ENCODE assay signal across 8 cellular contexts in the genomic region with DNA sequence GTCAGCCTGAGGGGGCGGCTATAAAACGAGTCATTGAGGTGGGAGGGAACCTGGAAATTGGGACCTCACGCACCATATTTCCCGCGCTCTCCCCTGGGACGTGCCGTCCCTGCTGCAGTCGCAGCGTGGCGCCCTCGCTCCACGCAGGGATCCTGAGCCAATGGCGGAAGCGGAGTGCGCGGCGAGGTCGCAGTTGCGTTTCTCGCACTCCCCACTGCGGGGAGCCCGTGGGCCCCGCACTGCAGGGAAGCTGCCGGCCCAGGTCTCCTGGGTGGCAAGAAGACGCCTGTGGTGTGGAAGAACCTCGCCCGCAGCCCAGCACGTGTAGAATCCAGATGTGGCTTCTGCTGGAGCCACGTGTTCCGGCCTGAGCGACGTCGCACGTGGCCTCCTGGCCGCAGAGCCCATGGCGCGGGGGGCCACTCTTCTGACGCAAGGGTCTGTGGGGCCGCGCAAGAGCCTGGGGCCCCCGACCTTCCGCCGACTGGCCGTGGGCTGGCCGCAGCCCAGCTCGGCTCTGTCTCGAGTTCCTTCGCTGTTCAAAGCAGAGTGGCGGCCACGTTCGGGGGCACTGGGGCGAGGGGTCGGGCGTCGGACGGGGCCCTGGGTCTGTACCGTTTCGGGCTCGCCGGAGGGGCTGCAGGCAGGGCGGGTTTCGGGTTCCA. TPM values are rescaled to one million over a fixed set of nuclear protein-coding genes. Genes with fewer than 3 reads are reported as not detected.
A peak's percentile ranks its signal among the peaks of the same experiment; 100 is the strongest.
DNase-seq lines count a peak whose midpoint lies in the region; ATAC-seq, FAIRE-seq and TF ChIP-seq lines count a peak whose summit lies in the region.

No MANE protein-coding gene starts in this region.

- H3K4me3 ChIP-seq in mammary epithelial cell (replicated peaks in 1 of 3; ENCODE audit: insufficient read depth in 1 of 3, low read depth in 2 of 3, low read length in 3 of 3) (no peak overlapping the region), kidney (ENCODE audit: low read length in 2 of 2) (no peak overlapping the region)

- no peak for DNase-seq in AG09319 (ENCODE audit: extremely low read depth, low read depth)
- DNase-seq in HuH-7 (ENCODE audit: low spot score), result peak; percentile 88
- peak; percentile 36 to 55 (median 49) for DNase-seq in activated CD4-positive, CD25-positive, alpha-beta regulatory T cell (lab: John Stamatoyannopoulos, UW)
- peak; percentile 52 for DNase-seq in mammary epithelial cell
- DNase-seq in kidney, result peak; percentile 90
- DNase-seq in stimulated activated CD4-positive, alpha-beta T cell treated with anti-CD3 and anti-CD28 coated beads, Interleukin-2, amount 100 ng/mL, for 24 hours, result peak; percentile 81 to 82
- no peak for DNase-seq in NK-92 (lab: John Stamatoyannopoulos, UW; ENCODE audit: unreplicated experiment)

- intact Hi-C loops in mammary epithelial cell (cut with micrococcal nuclease), result loop anchor here (1.0 to 5.0 kb wide), 3 partner anchors 265 to 316 kb away; no protein-coding TSS in a partner anchor
- intact Hi-C loops in kidney (cut with DNase I), result loop anchor here (10.0 kb wide), 1 partner anchor 313 kb away; no protein-coding TSS in a partner anchor

- no peaks in the 10 kb centered on the region for H3K36me3 ChIP-seq in mammary epithelial cell (ENCODE audit: insufficient read depth, low read length)
- H3K36me3 ChIP-seq in kidney (ENCODE audit: control insufficient read depth in 1 of 2, insufficient read depth in 2 of 2, low read length in 2 of 2), result no peaks in the 10 kb centered on the region

- no peaks in the 10 kb centered on the region for H3K79me2 ChIP-seq in mammary epithelial cell (ENCODE audit: insufficient read depth, low read length)

- H3K27me3 ChIP-seq in mammary epithelial cell (ENCODE audit: insufficient read depth, low read length), result no peaks in the 10 kb centered on the region

- no peak for FAIRE-seq in kidney (lab: Jason Lieb, UNC)

- dilution Hi-C loops in mammary epithelial cell (cut with HindIII; ENCODE audit: low sequenced_read_pairs), result no loop called here

- WGBS in mammary epithelial cell (ENCODE audit: low coverage, missing lambda C conversion rate), result 5% methylated on average over 11 of the region's 62 CpGs

- in situ Hi-C loops in mammary epithelial cell (cut with MboI; ENCODE audit: low sequenced_read_pairs in 2 of 2), result loop anchor here in 1 of 2 donors (10.0 kb wide), 2 partner anchors 183 to 313 kb away; a partner anchor contains a TSS

- no peaks in the 10 kb centered on the region for H3K9me3 ChIP-seq in mammary epithelial cell (replicated peaks; ENCODE audit: insufficient read depth, low read length)
- H3K9me3 ChIP-seq in kidney (ENCODE audit: control insufficient read depth in 1 of 2, low read length in 2 of 2), result no peaks in the 10 kb centered on the region

- no TSS peak for BruUV-seq in mammary epithelial cell (replicated peaks; lab: Mats Ljungman, UMichigan)

- H4K20me1 ChIP-seq in mammary epithelial cell (ENCODE audit: insufficient read depth, low read length), result no peaks in the 10 kb centered on the region

- CTCF ChIA-PET in mammary epithelial cell (lab: Charles Lee; ENCODE audit: low non-redundant PET), result interaction anchor here (0.6 to 1.6 kb wide), 3 partner anchors 39 to 316 kb away, joined by 3 to 11 read pairs (median 4); no protein-coding TSS in a partner anchor

- TF ChIP-seq CTCF in AG09319 (IDR thresholded peaks at IDR 0.05; ENCODE audit: low read depth, low read length) (peak; percentile 58), mammary epithelial cell (conservative IDR thresholded peaks at IDR 0.05 in 1 of 2, IDR thresholded peaks at IDR 0.05 in 1 of 2; ENCODE audit: extremely low read depth in 1 of 2, insufficient read depth in 1 of 2, low read depth in 1 of 2, low read length in 2 of 2) (peak; percentile 85 to 91), kidney (IDR thresholded peaks at IDR 0.05; ENCODE audit: borderline replicate concordance, extremely low read depth, insufficient read depth) (peak; percentile 99)

- H3K9ac ChIP-seq in mammary epithelial cell (ENCODE audit: insufficient read depth, low read length) (no peak overlapping the region), kidney (ENCODE audit: low read length in 2 of 2) (no peak overlapping the region)

- H3K4me1 ChIP-seq in mammary epithelial cell (ENCODE audit: insufficient read depth, low read length), result peaks cover 9% of the 10 kb centered on the region
- no peaks in the 10 kb centered on the region for H3K4me1 ChIP-seq in kidney (ENCODE audit: control insufficient read depth in 1 of 2, insufficient read depth in 1 of 2, low read depth in 1 of 2, low read length in 2 of 2)

- H2AFZ ChIP-seq in mammary epithelial cell (ENCODE audit: low read depth, low read length), result peak overlapping the region; percentile 46

- no peak overlapping the region for H3K27ac ChIP-seq in mammary epithelial cell (ENCODE audit: insufficient read depth, low read depth, low read length)
- H3K27ac ChIP-seq in kidney (ENCODE audit: low read depth in 2 of 2, low read length in 2 of 2), result no peak overlapping the region

- ATAC-seq in GM19395 (IDR thresholded peaks at IDR 0.05; ENCODE audit: unreplicated experiment), result peak; percentile 62

- H3K4me2 ChIP-seq in mammary epithelial cell (ENCODE audit: insufficient read depth, low read depth, low read length), result peak overlapping the region; percentile 56

RNA-seq across cellular contexts. Expression of a gene that starts 26.4 kb away (rescaled TPM):
- total RNA-seq in mammary epithelial cell (10 to 100 TPM; 10.3 to 45.0 TPM), kidney (40.6 TPM)
- polyA plus RNA-seq in mammary epithelial cell (6.4 TPM), kidney (ENCODE audit: insufficient read depth, low read depth, low replicate concordance) (10.9 TPM)
- 22.3 TPM for polyA minus RNA-seq in mammary epithelial cell

RNA-seq across cellular contexts. Expression of a gene that starts 32.5 kb away (rescaled TPM):
- 100 to 1,000 TPM in 1 of 2 donors, 10 to 100 TPM in 1; 82.7 to 167 TPM for total RNA-seq in mammary epithelial cell
- polyA plus RNA-seq in mammary epithelial cell, result 272 TPM
- 120 TPM for polyA minus RNA-seq in mammary epithelial cell
- total RNA-seq in kidney, result 162 TPM
- polyA plus RNA-seq in kidney (ENCODE audit: insufficient read depth, low read depth, low replicate concordance), result 638 TPM

RNA-seq across cellular contexts. Expression of a gene that starts 42.5 kb away (rescaled TPM):
- total RNA-seq in mammary epithelial cell, result 1 to 10 TPM; 4.7 to 5.4 TPM
- 2.0 TPM for polyA plus RNA-seq in mammary epithelial cell
- polyA minus RNA-seq in mammary epithelial cell, result 1.1 TPM
- 10.6 TPM for total RNA-seq in kidney
- polyA plus RNA-seq in kidney (ENCODE audit: insufficient read depth, low read depth, low replicate concordance), result 5.6 TPM

Comparison
In these comparisons a context has a peak if more than half of its experiments do, and no peak if none do; other contexts are left out.
1. DNase-seq: peak in HuH-7 (single experiment), activated CD4-positive, CD25-positive, alpha-beta regulatory T cell (4 of 4), mammary epithelial cell (single experiment), kidney (single experiment) and stimulated activated CD4-positive, alpha-beta T cell treated with anti-CD3 and anti-CD28 coated beads, Interleukin-2, amount 100 ng/mL, for 24 hours (2 of 2); none in AG09319 (single experiment) and NK-92 (single experiment).
2. Peak in every context shown above with its lines, with median percentiles within 50 percentile points of each other: CTCF ChIP-seq.